8 cellular contexts compared by ENCODE assay signal in the genomic region with DNA sequence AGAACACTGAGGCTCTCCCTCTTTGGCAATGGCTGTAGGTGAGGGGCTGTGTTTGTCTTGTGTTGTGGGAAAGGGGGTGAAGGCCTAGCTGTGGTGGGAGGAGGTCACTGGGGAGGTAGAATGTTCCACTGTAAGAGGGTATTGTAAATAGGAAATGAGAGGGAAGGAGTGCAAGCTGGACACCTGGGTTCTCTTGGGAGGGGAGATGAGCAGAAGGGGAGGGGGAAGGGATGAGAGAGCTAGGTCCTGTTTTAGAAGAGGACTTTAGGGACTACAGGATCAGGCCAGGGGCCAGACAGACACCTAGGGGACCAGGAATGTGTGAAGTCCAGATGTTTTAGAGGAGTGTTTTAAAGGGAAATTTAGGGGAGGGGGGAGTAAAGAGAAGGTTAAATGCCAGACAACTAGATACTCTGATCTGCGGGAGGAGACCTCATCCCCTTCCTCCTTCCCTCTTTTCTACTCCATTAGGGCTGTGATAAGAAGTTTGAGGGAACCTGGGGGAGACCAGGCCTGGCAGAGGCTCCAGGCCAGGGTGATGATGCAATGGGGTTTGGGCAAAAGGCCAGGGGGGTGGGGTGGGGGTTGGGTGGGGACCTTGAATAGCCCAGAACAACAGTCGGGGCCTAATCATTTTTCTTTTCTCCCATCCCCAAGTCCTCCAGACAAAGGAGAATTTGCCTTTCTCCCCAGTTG. TPM values are rescaled to one million over a fixed set of nuclear protein-coding genes. Genes with fewer than 3 reads are reported as not detected.
DNase-seq lines count a peak whose midpoint lies in the region; ATAC-seq, FAIRE-seq and TF ChIP-seq lines count a peak whose summit lies in the region.

No MANE protein-coding gene starts in this region.

- DNase-seq in T-helper 1 cell (no peak), keratinocyte (ENCODE audit: low read depth, low spot score) (no peak), retina (no peak), midbrain (lab: John Stamatoyannopoulos, UW) (no peak)

- peak overlapping the region; percentile 88 for H3K4me3 Mint-ChIP-seq in T-helper 1 cell treated with Interleukin-12 subunit alpha and Interleukin-12 subunit beta and Interleukin-4 antibody, amounts not matched to agents 30 μg/mL and 1 μg/mL, for 36 hours
- H3K4me3 Mint-ChIP-seq in activated T-helper 17 cell treated with anti-CD3 and anti-CD28 coated beads, Interleukin-2, amount 50 U/mL, for 72 hours, result peak overlapping the region; percentile 83

- H3K9me3 ChIP-seq in keratinocyte (ENCODE audit: control insufficient read depth, low read depth, low read length) (no peaks in the 10 kb centered on the region), subcutaneous abdominal adipose tissue (ENCODE audit: control insufficient read depth in 5 of 5, low read length in 5 of 5) (no peaks in the 10 kb centered on the region)

- H3K27me3 ChIP-seq in keratinocyte (ENCODE audit: control insufficient read depth, extremely low read depth, insufficient read depth, low read length) (no peaks in the 10 kb centered on the region), subcutaneous abdominal adipose tissue (ENCODE audit: control insufficient read depth in 5 of 5, insufficient read depth in 4 of 5, low read length in 5 of 5) (peaks cover 0 to 6% (median 0%) of the 10 kb centered on the region in 5 donors)

- H3K4me3 ChIP-seq in keratinocyte (ENCODE audit: control insufficient read depth in 2 of 3, extremely low read depth in 1 of 3, insufficient read depth in 2 of 3, low read depth in 1 of 3, low read length in 3 of 3), result peak overlapping the region; percentile 81 to 97 (median 88)
- H3K4me3 ChIP-seq in subcutaneous abdominal adipose tissue (ENCODE audit: low read depth in 1 of 5, low read length in 5 of 5), result peak overlapping the region; percentile 74 to 90 (median 82)

- peaks cover 3% of the 10 kb centered on the region for H3K36me3 Mint-ChIP-seq in T-helper 1 cell treated with Interleukin-12 subunit alpha and Interleukin-12 subunit beta and Interleukin-4 antibody, amounts not matched to agents 30 μg/mL and 1 μg/mL, for 36 hours (ENCODE audit: low read depth)
- H3K36me3 Mint-ChIP-seq in activated T-helper 17 cell treated with anti-CD3 and anti-CD28 coated beads, Interleukin-2, amount 50 U/mL, for 72 hours (ENCODE audit: low read depth), result peaks cover 70% of the 10 kb centered on the region

- peaks cover 5% of the 10 kb centered on the region for H3K9me1 ChIP-seq in keratinocyte (ENCODE audit: control insufficient read depth, extremely low read depth, insufficient read depth, low read length)

- FAIRE-seq in keratinocyte (lab: Jason Lieb, UNC), result no peak

- H3K4me1 ChIP-seq in keratinocyte (ENCODE audit: control insufficient read depth, extremely low read depth, insufficient read depth, low read length) (peaks cover 67% of the 10 kb centered on the region), subcutaneous abdominal adipose tissue (ENCODE audit: control insufficient read depth in 5 of 5, insufficient read depth in 5 of 5, low read length in 5 of 5) (peaks cover 20 to 79% (median 76%) of the 10 kb centered on the region in 5 donors)

- no peak overlapping the region for H2AFZ ChIP-seq in keratinocyte (ENCODE audit: control insufficient read depth, low read length)

- dilution Hi-C loops in keratinocyte (cut with MboI; ENCODE audit: extremely low pct_ligation_motif_present, low sequenced_read_pairs), result no loop called here

- H3K36me3 ChIP-seq in keratinocyte (ENCODE audit: control insufficient read depth in 2 of 2, extremely low read depth in 1 of 2, insufficient read depth in 2 of 2, low read length in 2 of 2) (peaks cover 0 to 7% of the 10 kb centered on the region in 2 experiments), subcutaneous abdominal adipose tissue (ENCODE audit: control insufficient read depth in 5 of 5, insufficient read depth in 5 of 5, low read length in 5 of 5) (peaks cover 0 to 2% (median 0%) of the 10 kb centered on the region in 5 donors)

- H3K27ac Mint-ChIP-seq in T-helper 1 cell treated with Interleukin-12 subunit alpha and Interleukin-12 subunit beta and Interleukin-4 antibody, amounts not matched to agents 30 μg/mL and 1 μg/mL, for 36 hours, result peak overlapping the region; percentile 93
- peak overlapping the region; percentile 94 for H3K27ac Mint-ChIP-seq in activated T-helper 17 cell treated with anti-CD3 and anti-CD28 coated beads, Interleukin-2, amount 50 U/mL, for 72 hours

- peak overlapping the region; percentile 92 for H3K9ac ChIP-seq in keratinocyte (ENCODE audit: control insufficient read depth, extremely low read depth, insufficient read depth, low read length)
- H3K9ac ChIP-seq in subcutaneous abdominal adipose tissue (ENCODE audit: low read length in 5 of 5), result peak overlapping the region in 4 of 5 donors; percentile 3 to 88 (median 82)

- H3K9me3 Mint-ChIP-seq in T-helper 1 cell treated with Interleukin-12 subunit alpha and Interleukin-12 subunit beta and Interleukin-4 antibody, amounts not matched to agents 30 μg/mL and 1 μg/mL, for 36 hours, result no peaks in the 10 kb centered on the region
- no peaks in the 10 kb centered on the region for H3K9me3 Mint-ChIP-seq in activated T-helper 17 cell treated with anti-CD3 and anti-CD28 coated beads, Interleukin-2, amount 50 U/mL, for 72 hours

- no peak for ATAC-seq in activated T-helper 17 cell treated with anti-CD3 and anti-CD28 coated beads, Interleukin-2, amount 50 U/mL, for 72 hours (replicated peaks)
- ATAC-seq in GM21576 (IDR thresholded peaks at IDR 0.05; ENCODE audit: unreplicated experiment), result no peak

- peaks cover 55% of the 10 kb centered on the region for H3K4me1 Mint-ChIP-seq in T-helper 1 cell treated with Interleukin-12 subunit alpha and Interleukin-12 subunit beta and Interleukin-4 antibody, amounts not matched to agents 30 μg/mL and 1 μg/mL, for 36 hours (ENCODE audit: low read depth)
- H3K4me1 Mint-ChIP-seq in activated T-helper 17 cell treated with anti-CD3 and anti-CD28 coated beads, Interleukin-2, amount 50 U/mL, for 72 hours, result peaks cover 29% of the 10 kb centered on the region

- H3K27me3 Mint-ChIP-seq in T-helper 1 cell treated with Interleukin-12 subunit alpha and Interleukin-12 subunit beta and Interleukin-4 antibody, amounts not matched to agents 30 μg/mL and 1 μg/mL, for 36 hours (ENCODE audit: low read depth), result peaks cover 13% of the 10 kb centered on the region
- H3K27me3 Mint-ChIP-seq in activated T-helper 17 cell treated with anti-CD3 and anti-CD28 coated beads, Interleukin-2, amount 50 U/mL, for 72 hours, result no peaks in the 10 kb centered on the region

- no peaks in the 10 kb centered on the region for H4K20me1 ChIP-seq in keratinocyte (ENCODE audit: control insufficient read depth, extremely low read depth, insufficient read depth, low read length)

- no peak for TF ChIP-seq CTCF in keratinocyte (optimal IDR thresholded peaks at IDR 0.05 in 1 of 3, IDR thresholded peaks at IDR 0.05 in 1 of 3, conservative IDR thresholded peaks at IDR 0.05 in 1 of 3; ENCODE audit: extremely low read depth in 1 of 3, insufficient read depth in 2 of 3, low read length in 3 of 3)

- H3K27ac ChIP-seq in keratinocyte (ENCODE audit: control insufficient read depth, insufficient read depth, low read length) (peak overlapping the region; percentile 91), subcutaneous abdominal adipose tissue (ENCODE audit: low read depth, low read length) (peak overlapping the region; percentile 92)

- H3K4me2 ChIP-seq in keratinocyte (ENCODE audit: control insufficient read depth, extremely low read depth, insufficient read depth, low read depth, low read length), result peak overlapping the region; percentile 91

- H3K79me2 ChIP-seq in keratinocyte (ENCODE audit: control insufficient read depth, insufficient read depth, low read length), result peaks cover 70% of the 10 kb centered on the region

RNA-seq across cellular contexts. Expression of gene ITGA5, which starts 2.0 kb away (rescaled TPM):
- total RNA-seq in activated T-helper 17 cell treated with anti-CD3 and anti-CD28 coated beads, Interleukin-2, amount 50 U/mL, for 72 hours, result 100 to 1,000 TPM in 1 of 2 donors, 10 to 100 TPM in 1; 29.9 to 211 TPM
- 47.9 to 107 TPM (median 68.0 TPM) in 3 replicates for polyA plus RNA-seq in keratinocyte
- 14.5 TPM for polyA plus RNA-seq in keratinocyte (2011; ENCODE audit: low read depth)
- polyA plus RNA-seq in keratinocyte (2011; cell fraction: cytosol; rRNA removed), result 25.2 and 31.4 TPM in 2 replicates
- polyA plus RNA-seq in keratinocyte (2011; cell fraction: nucleus; rRNA removed), result 168 and 190 TPM in 2 replicates
- polyA plus RNA-seq in keratinocyte (2012; ENCODE audit: low replicate concordance), result 38.3 and 109 TPM in 2 replicates
- polyA minus RNA-seq in keratinocyte, result 127 to 228 TPM (median 141 TPM) in 3 replicates
- 88.1 TPM for polyA minus RNA-seq in keratinocyte (2011; cell fraction: cytosol; rRNA and poly(A)+ RNA removed)
- 246 and 280 TPM in 2 replicates for polyA minus RNA-seq in keratinocyte (2011; cell fraction: nucleus; rRNA and poly(A)+ RNA removed)

RNA-seq across cellular contexts. Expression of gene ZNF385A, which starts 32.5 kb away (rescaled TPM):
- 1 to 10 TPM in 1 of 2 donors, under 1 TPM in 1; 0.48 to 2.6 TPM for total RNA-seq in activated T-helper 17 cell treated with anti-CD3 and anti-CD28 coated beads, Interleukin-2, amount 50 U/mL, for 72 hours
- polyA plus RNA-seq in keratinocyte, result 11.4 to 20.1 TPM (median 13.3 TPM) in 3 replicates
- polyA plus RNA-seq in keratinocyte (2011; ENCODE audit: low read depth), result 64.8 TPM
- polyA plus RNA-seq in keratinocyte (2011; cell fraction: cytosol; rRNA removed), result 18.1 and 42.4 TPM in 2 replicates
- polyA plus RNA-seq in keratinocyte (2011; cell fraction: nucleus; rRNA removed), result 25.2 and 35.8 TPM in 2 replicates
- polyA plus RNA-seq in keratinocyte (2012; ENCODE audit: low replicate concordance), result 77.0 and 80.7 TPM in 2 replicates
- 16.2 to 88.2 TPM (median 23.5 TPM) in 3 replicates for polyA minus RNA-seq in keratinocyte
- polyA minus RNA-seq in keratinocyte (2011; cell fraction: cytosol; rRNA and poly(A)+ RNA removed), result 58.1 TPM
- 26.4 and 36.5 TPM in 2 replicates for polyA minus RNA-seq in keratinocyte (2011; cell fraction: nucleus; rRNA and poly(A)+ RNA removed)

RNA-seq across cellular contexts. Expression of gene GPR84, which starts 52.8 kb away (rescaled TPM):
- total RNA-seq in activated T-helper 17 cell treated with anti-CD3 and anti-CD28 coated beads, Interleukin-2, amount 50 U/mL, for 72 hours, result 1 to 10 TPM in 1 of 2 donors, under 1 TPM in 1; 0.24 to 2.2 TPM
- 0.08 to 0.17 TPM (median 0.12 TPM) in 3 replicates for polyA plus RNA-seq in keratinocyte
- polyA plus RNA-seq in keratinocyte (2011; ENCODE audit: low read depth), result 0.39 TPM
- polyA plus RNA-seq in keratinocyte (2011; cell fraction: cytosol; rRNA removed), result not detected in 2 replicates
- 1.2 and 1.7 TPM in 2 replicates for polyA plus RNA-seq in keratinocyte (2011; cell fraction: nucleus; rRNA removed)
- polyA plus RNA-seq in keratinocyte (2012; ENCODE audit: low replicate concordance), result 0.07 and 0.93 TPM in 2 replicates
- 0.70 TPM in 1 of 3 replicates, not detected in the others for polyA minus RNA-seq in keratinocyte
- not detected for polyA minus RNA-seq in keratinocyte (2011; cell fraction: cytosol; rRNA and poly(A)+ RNA removed)
- polyA minus RNA-seq in keratinocyte (2011; cell fraction: nucleus; rRNA and poly(A)+ RNA removed), result 0.21 and 0.39 TPM in 2 replicates

RNA-seq across cellular contexts. Expression of gene GTSF1, which starts 56.3 kb away (rescaled TPM):
- 10 to 100 TPM; 16.4 to 21.2 TPM for total RNA-seq in activated T-helper 17 cell treated with anti-CD3 and anti-CD28 coated beads, Interleukin-2, amount 50 U/mL, for 72 hours
- 0.10 TPM in 1 of 3 replicates, not detected in the others for polyA plus RNA-seq in keratinocyte
- not detected for polyA plus RNA-seq in keratinocyte (2011; ENCODE audit: low read depth)
- not detected in 2 replicates for polyA plus RNA-seq in keratinocyte (2011; cell fraction: cytosol; rRNA removed)
- not detected in 2 replicates for polyA plus RNA-seq in keratinocyte (2011; cell fraction: nucleus; rRNA removed)
- not detected in 2 replicates for polyA plus RNA-seq in keratinocyte (2012; ENCODE audit: low replicate concordance)
- not detected in 3 replicates for polyA minus RNA-seq in keratinocyte
- not detected for polyA minus RNA-seq in keratinocyte (2011; cell fraction: cytosol; rRNA and poly(A)+ RNA removed)
- not detected in 2 replicates for polyA minus RNA-seq in keratinocyte (2011; cell fraction: nucleus; rRNA and poly(A)+ RNA removed)
